27 cellular contexts compared by ENCODE assay signal in the genomic region with DNA sequence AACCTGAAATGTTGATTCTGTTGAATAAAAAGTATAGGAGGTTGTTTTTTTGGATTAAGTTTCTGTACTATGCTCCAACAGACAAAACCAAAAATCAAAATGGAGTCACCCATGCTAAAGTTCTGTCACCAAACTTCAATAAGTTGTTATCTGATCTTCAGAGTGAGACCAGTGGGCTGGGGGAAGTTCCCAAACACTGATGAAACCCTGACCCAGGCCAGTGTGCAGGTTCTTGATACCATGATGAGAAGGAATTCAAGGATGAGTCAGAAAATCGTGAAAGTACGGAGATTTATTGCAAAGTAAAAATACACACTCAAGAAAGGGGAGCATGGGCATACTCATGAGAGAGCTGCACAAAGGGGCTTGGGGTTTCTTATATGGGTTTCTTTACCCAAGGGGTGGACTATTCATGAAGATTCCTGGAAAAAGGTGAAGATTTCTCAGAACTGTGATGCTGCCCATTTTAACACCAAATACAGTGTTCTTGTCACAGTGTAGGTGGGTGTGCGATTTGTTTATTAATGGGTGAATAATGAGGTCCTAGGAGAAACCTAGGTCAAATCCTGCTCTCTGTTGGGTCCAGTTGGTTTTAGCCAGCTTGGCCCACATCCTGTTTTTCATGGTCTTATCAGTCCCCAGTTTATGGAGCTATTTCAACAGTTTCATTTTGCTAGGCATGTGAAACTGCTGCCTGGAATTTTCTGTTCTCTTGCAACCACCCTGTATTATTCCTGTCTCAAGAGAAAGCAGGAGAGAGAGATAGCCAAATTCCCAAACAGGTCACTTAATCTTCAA. TPM values are rescaled to one million over a fixed set of nuclear protein-coding genes. Genes with fewer than 3 reads are reported as not detected.
DNase-seq lines count a peak whose midpoint lies in the region; FAIRE-seq and TF ChIP-seq lines count a peak whose summit lies in the region.
"Had no signal": no experiment of that assay in that cellular context is flagged by ENCODE, and none has a peak within 500 bp of the region (broad histone marks: within the 10 kb centered on the region; RNA-seq: fewer than 3 reads in every experiment).

No MANE protein-coding gene starts in this region.

- no peak for TF ChIP-seq CTCF in Caco-2 (IDR thresholded peaks at IDR 0.05; ENCODE audit: insufficient read depth in 1 of 2, low read depth in 1 of 2, low read length in 1 of 2, severe bottlenecking in 1 of 2, unreplicated experiment in 1 of 2)
- TF ChIP-seq CTCF in D721Med (IDR thresholded peaks at IDR 0.05; ENCODE audit: insufficient read depth, missing control alignments), result no peak

- no peaks in the 10 kb centered on the region for H3K36me3 ChIP-seq in Caco-2 (ENCODE audit: control insufficient read depth, insufficient read depth, low read length)
- H3K36me3 ChIP-seq: heart right ventricle, tibial artery had no signal

- H3K4me1 Mint-ChIP-seq in Caco-2 (ENCODE audit: low read depth, unreplicated experiment), result peaks cover 11% of the 10 kb centered on the region
- H3K4me1 Mint-ChIP-seq: CD4-positive, alpha-beta memory T cell had no signal

- peak overlapping the region; percentile 95 for H3K27ac Mint-ChIP-seq in Caco-2 (ENCODE audit: unreplicated experiment)
- H3K27ac Mint-ChIP-seq: activated CD8-positive, alpha-beta T cell treated with anti-CD3 and anti-CD28 coated beads, Interleukin-2, amount 10 ng/mL, durations not matched to agents 7 days and 5 days; activated naive CD4-positive, alpha-beta T cell treated with anti-CD3 and anti-CD28 coated beads for 36 hours; activated T-cell treated with anti-CD3 and anti-CD28 coated beads, Interleukin-2, amount 50 U/mL, for 24 hours; CD4-positive, alpha-beta memory T cell; effector memory CD8-positive, alpha-beta T cell; stimulated activated naive CD8-positive, alpha-beta T cell treated with anti-CD3 and anti-CD28 coated beads, Interleukin-15, Interleukin-2, amounts not matched to agents 100 ng/mL and 50 ng/mL, for 24 hours had no signal

- BruUV-seq in Caco-2 (replicated peaks; lab: Mats Ljungman, UMichigan), result no TSS peak

- 0 out of 2 replicates have a peak, but pooled peaks cover 7% of the 10 kb centered on the region for H3K9me3 ChIP-seq in Caco-2
- H3K9me3 ChIP-seq: heart right ventricle, psoas muscle, tibial artery had no signal

- POLR2A ChIA-PET in Caco-2 (lab: Charles Lee), result interaction anchor here (0.5 kb wide), 1 partner anchor 98 kb away, joined by 3 read pairs; no protein-coding TSS in a partner anchor

- H3K4me1 ChIP-seq in Caco-2, result peaks cover 36% of the 10 kb centered on the region
- H3K4me1 ChIP-seq: psoas muscle, tibial artery had no signal

- peak; percentile 55 to 65 for DNase-seq in Caco-2
- DNase-seq in HTR-8/SVneo (ENCODE audit: insufficient read length, low spot score), result peak; percentile 29
- peak; percentile 13 for DNase-seq in astrocyte of the hippocampus (ENCODE audit: low read depth, low spot score)
- peak; percentile 68 for DNase-seq in iris pigment epithelial cell (ENCODE audit: low read depth)
- no peak for DNase-seq in activated T-cell treated with anti-CD3 and anti-CD28 coated beads for 4 hours
- DNase-seq in MV-4-11 (lab: John Stamatoyannopoulos, UW), result no peak
- no peak for DNase-seq in D721Med (ENCODE audit: insufficient read length, low spot score)
- no peak for DNase-seq in NCI-H1092 treated with DMSO at 0.1 percent for 48 hours (lab: John Stamatoyannopoulos, UW)
- DNase-seq: activated CD4-positive, CD25-positive, alpha-beta regulatory T cell; activated CD8-positive, alpha-beta T cell treated with anti-CD3 and anti-CD28 coated beads, Interleukin-2, amount 10 ng/mL, durations not matched to agents 7 days and 5 days; activated naive CD4-positive, alpha-beta T cell treated with anti-CD3 and anti-CD28 coated beads for 36 hours; activated T-cell treated with anti-CD3 and anti-CD28 coated beads, Interleukin-2, amount 50 U/mL, for 24 hours; CD4-positive, alpha-beta memory T cell; cerebellar nuclear complex; DMS53; effector memory CD8-positive, alpha-beta T cell; heart right ventricle; NCI-H1092; NCI-H2081 treated with DMSO at 0.1 percent for 48 hours; NCI-H510A treated with DMSO at 0.1 percent for 48 hours; psoas muscle; RPMI8226; stimulated activated CD4-positive, alpha-beta T cell treated with anti-CD3 and anti-CD28 coated beads, Interleukin-4, amount 100 ng/mL, for 1 hour; T-helper 9 cell; tibial artery had no signal

- FAIRE-seq in HTR-8/SVneo (lab: Jason Lieb, UNC), result no peak
- FAIRE-seq in D721Med (lab: Jason Lieb, UNC), result no peak

- no peaks in the 10 kb centered on the region for H3K27me3 ChIP-seq in Caco-2 (replicated peaks; ENCODE audit: control insufficient read depth, insufficient read depth, low read length)
- H3K27me3 ChIP-seq: heart right ventricle, tibial artery had no signal

- intact Hi-C loops in Caco-2 (cut with micrococcal nuclease; ENCODE audit: unreplicated experiment), result no loop called here

- no peak overlapping the region for H3K4me3 Mint-ChIP-seq in Caco-2 (ENCODE audit: unreplicated experiment)
- H3K4me3 Mint-ChIP-seq: activated CD8-positive, alpha-beta T cell treated with anti-CD3 and anti-CD28 coated beads, Interleukin-2, amount 10 ng/mL, durations not matched to agents 7 days and 5 days; activated naive CD4-positive, alpha-beta T cell treated with anti-CD3 and anti-CD28 coated beads for 36 hours; activated T-cell treated with anti-CD3 and anti-CD28 coated beads, Interleukin-2, amount 50 U/mL, for 24 hours; CD4-positive, alpha-beta memory T cell; effector memory CD8-positive, alpha-beta T cell; neural crest cell; stimulated activated naive CD8-positive, alpha-beta T cell treated with anti-CD3 and anti-CD28 coated beads, Interleukin-15, Interleukin-2, amounts not matched to agents 100 ng/mL and 50 ng/mL, for 24 hours had no signal

- H3K27me3 Mint-ChIP-seq in Caco-2 (ENCODE audit: insufficient read depth, unreplicated experiment), result no peaks in the 10 kb centered on the region

- H3K9me3 Mint-ChIP-seq in Caco-2 (ENCODE audit: unreplicated experiment), result no peaks in the 10 kb centered on the region
- H3K9me3 Mint-ChIP-seq: activated naive CD4-positive, alpha-beta T cell treated with anti-CD3 and anti-CD28 coated beads for 36 hours; activated T-cell treated with anti-CD3 and anti-CD28 coated beads, Interleukin-2, amount 50 U/mL, for 24 hours; CD4-positive, alpha-beta memory T cell; effector memory CD8-positive, alpha-beta T cell; neural crest cell; stimulated activated naive CD8-positive, alpha-beta T cell treated with anti-CD3 and anti-CD28 coated beads, Interleukin-15, Interleukin-2, amounts not matched to agents 100 ng/mL and 50 ng/mL, for 24 hours had no signal

- peaks cover 17% of the 10 kb centered on the region for H3K36me3 Mint-ChIP-seq in Caco-2 (ENCODE audit: insufficient read depth, unreplicated experiment)
- H3K36me3 Mint-ChIP-seq: CD4-positive, alpha-beta memory T cell had no signal

- CTCF ChIA-PET in Caco-2 (lab: Charles Lee), result no interaction called here

- H3K4me3 ChIP-seq in Caco-2 (ENCODE audit: low read depth, low read length), result no peak overlapping the region
- H3K4me3 ChIP-seq: heart right ventricle, psoas muscle, tibial artery had no signal

RNA-seq across cellular contexts. Expression of gene DENND5B, which starts 27.5 kb away (rescaled TPM):
- total RNA-seq in Caco-2 (2022), result 34.9 and 36.0 TPM in 2 replicates
- total RNA-seq: CD4-positive, alpha-beta memory T cell had no signal

RNA-seq across cellular contexts. Expression of gene ETFBKMT, which starts 41.1 kb away (rescaled TPM):
- 1.6 and 2.1 TPM in 2 replicates for total RNA-seq in Caco-2 (2022)

Comparison
In these comparisons a context has a peak if more than half of its experiments do, and no peak if none do; other contexts are left out.
1. DNase-seq: peak in Caco-2 (2 of 2), HTR-8/SVneo (single experiment), astrocyte of the hippocampus (single experiment) and iris pigment epithelial cell (single experiment); none in activated T-cell treated with anti-CD3 and anti-CD28 coated beads for 4 hours (single experiment), MV-4-11 (single experiment), D721Med (single experiment) and NCI-H1092 treated with DMSO at 0.1 percent for 48 hours (single experiment).